ENCODE assay signal across 22 cellular contexts in genomic region chr20:19838495-19838894, GRCh38.
DNase-seq lines count a peak whose midpoint lies in the region; ATAC-seq, FAIRE-seq and TF ChIP-seq lines count a peak whose summit lies in the region.
"Had no signal": no experiment of that assay in that cellular context is flagged by ENCODE, and none has a peak within 500 bp of the region (broad histone marks: within the 10 kb centered on the region; RNA-seq: fewer than 3 reads in every experiment).

No MANE protein-coding gene starts in this region.

- peaks cover 0 to 5% of the 10 kb centered on the region in 2 donors for H3K9me3 ChIP-seq in breast epithelium
- H3K9me3 ChIP-seq in mesenchymal stem cell (ENCODE audit: control insufficient read depth, low read length), result peaks cover 16% of the 10 kb centered on the region
- H3K9me3 ChIP-seq: SK-N-SH had no signal

- H3K79me1 ChIP-seq in mesenchymal stem cell (replicated peaks; ENCODE audit: low read length, poor library complexity, severe bottlenecking), result peaks cover 6% of the 10 kb centered on the region

- H2BK5ac ChIP-seq in mesenchymal stem cell (ENCODE audit: low read depth, low read length, poor library complexity, severe bottlenecking), result no peak overlapping the region

- no peaks in the 10 kb centered on the region for H3K27me3 Mint-ChIP-seq in MCF 10A (ENCODE audit: insufficient read depth, unreplicated experiment)

- TF ChIP-seq POLR2A in breast epithelium (IDR thresholded peaks at IDR 0.05), result no peak

- H2BK15ac ChIP-seq in mesenchymal stem cell (ENCODE audit: low read depth, poor library complexity, severe bottlenecking), result peak overlapping the region; percentile 49

- H3K4ac ChIP-seq in mesenchymal stem cell (ENCODE audit: low read depth in 1 of 2, low read length in 2 of 2), result no peak overlapping the region

- H2BK12ac ChIP-seq in mesenchymal stem cell (ENCODE audit: low read length in 2 of 2), result no peak overlapping the region

- no peak overlapping the region for H3K4me3 Mint-ChIP-seq in MCF 10A (ENCODE audit: unreplicated experiment)
- H3K4me3 Mint-ChIP-seq: CD4-positive, alpha-beta T cell; H9 had no signal

- H3K9ac ChIP-seq in mesenchymal stem cell (ENCODE audit: low read length), result no peak overlapping the region
- H3K9ac ChIP-seq: BLaER1 treated with 17β-estradiol and CSF1 and Interleukin-3, amounts not matched to agents 10 nM and 100 nM; SK-N-SH had no signal

- no peak overlapping the region for H2AK5ac ChIP-seq in mesenchymal stem cell (ENCODE audit: low read length, severe bottlenecking)

- no peak for FAIRE-seq in bronchial epithelial cell (lab: Jason Lieb, UNC)
- FAIRE-seq: A204.1, D721Med, GM19239, RCC 7860 had no signal

- H3K4me1 Mint-ChIP-seq in MCF 10A (ENCODE audit: insufficient read depth, unreplicated experiment), result no peaks in the 10 kb centered on the region

- H2BK120ac ChIP-seq in mesenchymal stem cell (ENCODE audit: low read depth, low read length), result no peak overlapping the region

- peaks cover 7% of the 10 kb centered on the region for H3K9me3 Mint-ChIP-seq in MCF 10A (ENCODE audit: unreplicated experiment)
- H3K9me3 Mint-ChIP-seq: CD4-positive, alpha-beta T cell had no signal

- H3K14ac ChIP-seq in mesenchymal stem cell (ENCODE audit: low read length in 2 of 2), result no peak overlapping the region

- H3K4me1 ChIP-seq in breast epithelium (no peaks in the 10 kb centered on the region), mesenchymal stem cell (ENCODE audit: control insufficient read depth, insufficient read depth, low read depth, low read length) (peaks cover 9% of the 10 kb centered on the region)

- no peak overlapping the region for H3K4me3 ChIP-seq in breast epithelium
- H3K4me3 ChIP-seq in bronchial epithelial cell (ENCODE audit: low read depth, low read length), result no peak overlapping the region
- no peak overlapping the region for H3K4me3 ChIP-seq in mesenchymal stem cell (ENCODE audit: insufficient read depth in 1 of 2, low read depth in 1 of 2, low read length in 2 of 2)
- H3K4me3 ChIP-seq: BLaER1 treated with 17β-estradiol and CSF1 and Interleukin-3, amounts not matched to agents 10 nM and 100 nM had no signal

- H3K36me3 Mint-ChIP-seq in MCF 10A (ENCODE audit: insufficient read depth, unreplicated experiment), result no peaks in the 10 kb centered on the region

- H3K27me3 ChIP-seq in breast epithelium (no peaks in the 10 kb centered on the region), bronchial epithelial cell (ENCODE audit: control insufficient read depth, insufficient read depth, low read length) (no peaks in the 10 kb centered on the region), mesenchymal stem cell (ENCODE audit: control insufficient read depth in 1 of 2, insufficient read depth in 1 of 2, low read length in 2 of 2) (no peaks in the 10 kb centered on the region)
- H3K27me3 ChIP-seq: BLaER1 treated with 17β-estradiol and CSF1 and Interleukin-3, amounts not matched to agents 10 nM and 100 nM had no signal

- WGBS in mesenchymal stem cell, result 100% methylated on average over 6 of the region's 7 CpGs

- H2AFZ ChIP-seq in mesenchymal stem cell (ENCODE audit: low read depth, low read length), result no peak overlapping the region

- no peak overlapping the region for H4K8ac ChIP-seq in mesenchymal stem cell (ENCODE audit: low read length)

- H4K91ac ChIP-seq in mesenchymal stem cell (ENCODE audit: low read length), result no peak overlapping the region

- POLR2A ChIA-PET in MCF 10A (lab: Yijun Ruan, JAX), result interaction anchor here (0.8 to 0.9 kb wide), 2 partner anchors 10 to 139 kb away, joined by 3 to 4 read pairs; no protein-coding TSS in a partner anchor

- no peak for ATAC-seq in GM19455 (IDR thresholded peaks at IDR 0.05; ENCODE audit: unreplicated experiment)

- no peaks in the 10 kb centered on the region for H3K36me3 ChIP-seq in breast epithelium
- no peaks in the 10 kb centered on the region for H3K36me3 ChIP-seq in bronchial epithelial cell (ENCODE audit: control insufficient read depth, insufficient read depth, low read length)
- H3K36me3 ChIP-seq in mesenchymal stem cell (ENCODE audit: control insufficient read depth in 1 of 2, insufficient read depth in 2 of 2, low read depth in 1 of 2, low read length in 2 of 2), result peaks cover 11 to 14% of the 10 kb centered on the region in 2 experiments

- DNase-seq in MCF 10A (ENCODE audit: unreplicated experiment), result peak; percentile 17
- no peak for DNase-seq in breast epithelium (ENCODE audit: low spot score in 2 of 2)
- peak; percentile 60 for DNase-seq in bronchial epithelial cell (ENCODE audit: low read depth)
- DNase-seq in mesenchymal stem cell, result no peak
- no peak for DNase-seq in NCI-H82 (lab: John Stamatoyannopoulos, UW)
- no peak for DNase-seq in AG08395 (ENCODE audit: low spot score)
- DNase-seq: AML-193; CD4-positive, alpha-beta T cell; H9; Karpas-422; NCI-H1105 treated with DMSO at 0.1 percent for 48 hours; NCI-H1694 treated with DMSO at 0.1 percent for 48 hours; NCI-H2171; NCI-H524; OCI-M1; SK-N-SH had no signal

- intact Hi-C loops in MCF 10A (cut with micrococcal nuclease), result no loop called here
- intact Hi-C loops in breast epithelium (cut with DNase I; ENCODE audit: low total_unique reads), result no loop called here

- no peak overlapping the region for H3K4me2 ChIP-seq in mesenchymal stem cell (ENCODE audit: low read length, poor library complexity, severe bottlenecking)
- H3K4me2 ChIP-seq: BLaER1 treated with 17β-estradiol and CSF1 and Interleukin-3, amounts not matched to agents 10 nM and 100 nM; SK-N-SH had no signal

- H3K18ac ChIP-seq in mesenchymal stem cell (ENCODE audit: low read depth in 1 of 2, low read length in 2 of 2), result no peak overlapping the region

- H3K27ac ChIP-seq in breast epithelium, result peak overlapping the region in 1 of 2 donors; percentile 20
- H3K27ac ChIP-seq in mesenchymal stem cell (ENCODE audit: low read length, poor library complexity, severe bottlenecking), result no peak overlapping the region
- H3K27ac ChIP-seq: BLaER1 treated with 17β-estradiol and CSF1 and Interleukin-3, amounts not matched to agents 10 nM and 100 nM had no signal

- CTCF ChIA-PET in MCF 10A (lab: Yijun Ruan, JAX), result interaction anchor here (1.2 to 6.9 kb wide), 3 partner anchors 11 to 146 kb away, joined by 4 to 48 read pairs (median 9); no protein-coding TSS in a partner anchor

- no peak overlapping the region for H3K27ac Mint-ChIP-seq in MCF 10A (ENCODE audit: low read depth, unreplicated experiment)
- H3K27ac Mint-ChIP-seq: CD4-positive, alpha-beta T cell; H9 had no signal

- BruUV-seq in MCF 10A (replicated peaks; lab: Mats Ljungman, UMichigan), result no TSS peak

- no peak for TF ChIP-seq CTCF in MCF 10A (IDR thresholded peaks at IDR 0.05; ENCODE audit: unreplicated experiment)
- TF ChIP-seq CTCF in breast epithelium (IDR thresholded peaks at IDR 0.05), result no peak
- TF ChIP-seq CTCF in bronchial epithelial cell (IDR thresholded peaks at IDR 0.05; ENCODE audit: insufficient read depth, low read length, severe bottlenecking), result no peak

- H3K23ac ChIP-seq in mesenchymal stem cell (ENCODE audit: low read length in 2 of 2), result no peak overlapping the region

Comparison
In these comparisons a context has a peak if more than half of its experiments do, and no peak if none do; other contexts are left out.
1. DNase-seq: peak in MCF 10A (single experiment) and bronchial epithelial cell (single experiment); none in breast epithelium (0 of 2), mesenchymal stem cell (single experiment), NCI-H82 (single experiment) and AG08395 (single experiment).